In genomic region chr10:22515009-22515408, GRCh38 we compare ENCODE assay signal across 26 cellular contexts.
"Had no signal": no experiment of that assay in that cellular context is flagged by ENCODE, and none has a peak within 500 bp of the region (broad histone marks: within the 10 kb centered on the region; RNA-seq: fewer than 3 reads in every experiment).

No MANE protein-coding gene starts in this region.

- H3K9me3 ChIP-seq: neutrophil, pancreas, right lobe of liver, sigmoid colon, thoracic aorta, thyroid gland, vagina had no signal

- H3K4me1 ChIP-seq: pancreas, psoas muscle, right lobe of liver, sigmoid colon, thyroid gland, tibial nerve, vagina had no signal

- H3K36me3 ChIP-seq: neutrophil, pancreas, right lobe of liver, sigmoid colon, stomach, thoracic aorta, thyroid gland, tibial nerve, upper lobe of left lung, vagina had no signal

- ATAC-seq: naive thymus-derived CD8-positive, alpha-beta T cell; natural killer cell treated with Interleukin-12 subunit alpha and Interleukin-12 subunit beta and Interleukin-15 and Interleukin-18, amount 100 ng/mL, for 72 hours; pancreas; psoas muscle; right cardiac atrium; right lobe of liver; stimulated activated effector memory CD8-positive, alpha-beta T cell treated with anti-CD3 and anti-CD28 coated beads, Interleukin-12 subunit alpha, Interleukin-12 subunit beta, amount 100 ng/mL, for 72 hours; stimulated activated naive B cell treated with anti-CD40 and anti-IgM and Interleukin-4, amounts not matched to agents 10 μg/mL and 1 μg/mL and 100 μg/mL, for 72 hours had no signal

- DNase-seq: naive thymus-derived CD8-positive, alpha-beta T cell; nephron progenitor cell; nucleus accumbens; pancreas; psoas muscle; right cardiac atrium; right lobe of liver; sigmoid colon; small intestine; stimulated activated CD4-positive, alpha-beta T cell treated with anti-CD3 and anti-CD28 coated beads, Interleukin-15, amount 100 ng/mL, for 24 hours; stimulated activated CD4-positive, alpha-beta T cell treated with anti-CD3 and anti-CD28 coated beads, Interleukin-2, amount 100 ng/mL, for 24 hours; stimulated activated CD4-positive, alpha-beta T cell treated with anti-CD3 and anti-CD28 coated beads, Interleukin-2, amount 100 ng/mL, for 48 hours; stimulated activated CD4-positive, alpha-beta T cell treated with anti-CD3 and anti-CD28 coated beads, Interleukin-4, amount 100 ng/mL, for 24 hours; stimulated activated naive B cell treated with anti-CD40 and anti-IgM and Interleukin-4, amounts not matched to agents 10 μg/mL and 1 μg/mL and 100 μg/mL, for 72 hours; stimulated activated naive CD4-positive, alpha-beta T cell treated with Interleukin-2 at 50 U/mL for 16 hours; stomach; thyroid gland; trophoblast cell; upper lobe of left lung had no signal

- H3K4me3 ChIP-seq: pancreas, psoas muscle, right lobe of liver, sigmoid colon, stomach, thoracic aorta, thyroid gland, tibial nerve, upper lobe of left lung, vagina had no signal

- FAIRE-seq: pancreas, small intestine, urothelium cell line had no signal

- H3K27me3 ChIP-seq: pancreas, right lobe of liver, thyroid gland, upper lobe of left lung, vagina had no signal

- H3K27ac ChIP-seq: neutrophil, pancreas, psoas muscle, right lobe of liver, sigmoid colon, stomach, thoracic aorta, thyroid gland, tibial nerve, upper lobe of left lung, vagina had no signal
